In genomic region chr2:238069021-238069709, GRCh38 we compare ENCODE assay signal across 18 cellular contexts. TPM values are rescaled to one million over a fixed set of nuclear protein-coding genes. Genes with fewer than 3 reads are reported as not detected.
DNase-seq lines count a peak whose midpoint lies in the region; ATAC-seq, FAIRE-seq and TF ChIP-seq lines count a peak whose summit lies in the region.
"Had no signal": no experiment of that assay in that cellular context is flagged by ENCODE, and none has a peak within 500 bp of the region (broad histone marks: within the 10 kb centered on the region; RNA-seq: fewer than 3 reads in every experiment).

No MANE protein-coding gene starts in this region.

- TF ChIP-seq POLR2A in H54 (IDR thresholded peaks at IDR 0.05; ENCODE audit: low read depth, low read length) = no peak

- peak overlapping the region; percentile 4 for H3K4me3 ChIP-seq in effector memory CD4-positive, alpha-beta T cell (ENCODE audit: insufficient read depth, low read depth, low read length, poor library complexity, severe bottlenecking)
- H3K4me3 ChIP-seq: coronary artery, skin epidermis, suprapubic skin had no signal

- FAIRE-seq in H54 (lab: Jason Lieb, UNC) = no peak
- FAIRE-seq: islet of Langerhans had no signal

- H3K4me1 ChIP-seq in effector memory CD4-positive, alpha-beta T cell (ENCODE audit: control insufficient read depth, insufficient read depth, low read length, poor library complexity, severe bottlenecking) = peaks cover 23% of the 10 kb centered on the region
- H3K4me1 ChIP-seq: suprapubic skin had no signal

- peaks cover 96% of the 10 kb centered on the region for H3K36me3 Mint-ChIP-seq in stimulated activated naive CD8-positive, alpha-beta T cell treated with anti-CD3 and anti-CD28 coated beads, Interleukin-15, Interleukin-2, amounts not matched to agents 100 ng/mL and 50 ng/mL, for 24 hours (ENCODE audit: low read depth)
- H3K36me3 Mint-ChIP-seq in activated CD8-positive, alpha-beta T cell treated with anti-CD3 and anti-CD28 coated beads, Interleukin-2, amount 10 ng/mL, durations not matched to agents 7 days and 5 days (ENCODE audit: low read depth) = peaks cover 82% of the 10 kb centered on the region

- peaks cover 63% of the 10 kb centered on the region for H3K4me1 Mint-ChIP-seq in stimulated activated naive CD8-positive, alpha-beta T cell treated with anti-CD3 and anti-CD28 coated beads, Interleukin-15, Interleukin-2, amounts not matched to agents 100 ng/mL and 50 ng/mL, for 24 hours (ENCODE audit: low read depth)
- peaks cover 52% of the 10 kb centered on the region for H3K4me1 Mint-ChIP-seq in activated CD8-positive, alpha-beta T cell treated with anti-CD3 and anti-CD28 coated beads, Interleukin-2, amount 10 ng/mL, durations not matched to agents 7 days and 5 days (ENCODE audit: low read depth)
- H3K4me1 Mint-ChIP-seq: activated B cell treated with CpG ODN at 0.5 μM for 24 hours had no signal

- H3K4me3 Mint-ChIP-seq in stimulated activated naive CD8-positive, alpha-beta T cell treated with anti-CD3 and anti-CD28 coated beads, Interleukin-15, Interleukin-2, amounts not matched to agents 100 ng/mL and 50 ng/mL, for 24 hours = peak overlapping the region; percentile 54
- H3K4me3 Mint-ChIP-seq in activated CD8-positive, alpha-beta T cell treated with anti-CD3 and anti-CD28 coated beads, Interleukin-2, amount 10 ng/mL, durations not matched to agents 7 days and 5 days = peak overlapping the region; percentile 52
- H3K4me3 Mint-ChIP-seq: activated B cell treated with CpG ODN at 0.5 μM for 24 hours, naive B cell had no signal

- ATAC-seq in stimulated activated naive CD8-positive, alpha-beta T cell treated with anti-CD3 and anti-CD28 coated beads, Interleukin-15, Interleukin-2, amounts not matched to agents 100 U/mL and 50 U/mL, for 24 hours = no peak
- ATAC-seq in activated CD8-positive, alpha-beta T cell treated with anti-CD3 and anti-CD28 coated beads, Interleukin-2, amount 10 ng/mL, durations not matched to agents 7 days and 5 days = peak; percentile 57
- no peak for ATAC-seq in GM21723 (IDR thresholded peaks at IDR 0.05; ENCODE audit: unreplicated experiment)

- peak overlapping the region; percentile 77 for H3K27ac Mint-ChIP-seq in stimulated activated naive CD8-positive, alpha-beta T cell treated with anti-CD3 and anti-CD28 coated beads, Interleukin-15, Interleukin-2, amounts not matched to agents 100 ng/mL and 50 ng/mL, for 24 hours
- H3K27ac Mint-ChIP-seq in activated CD8-positive, alpha-beta T cell treated with anti-CD3 and anti-CD28 coated beads, Interleukin-2, amount 10 ng/mL, durations not matched to agents 7 days and 5 days = peak overlapping the region; percentile 81
- H3K27ac Mint-ChIP-seq: activated B cell treated with CpG ODN at 0.5 μM for 24 hours, naive B cell had no signal

- no peak for DNase-seq in stimulated activated naive CD8-positive, alpha-beta T cell treated with anti-CD3 and anti-CD28 coated beads, Interleukin-15, Interleukin-2, amounts not matched to agents 100 U/mL and 50 U/mL, for 24 hours
- no peak for DNase-seq in activated CD8-positive, alpha-beta T cell treated with anti-CD3 and anti-CD28 coated beads, Interleukin-2, amount 10 ng/mL, durations not matched to agents 7 days and 5 days
- DNase-seq in effector memory CD4-positive, alpha-beta T cell = peak in 1 of 3 donors; percentile 5
- DNase-seq in NCI-H69 (lab: John Stamatoyannopoulos, UW) = no peak
- DNase-seq in H54 (ENCODE audit: insufficient read length, low spot score) = no peak
- no peak for DNase-seq in NCI-H82 treated with DMSO at 0.1 percent for 48 hours (lab: John Stamatoyannopoulos, UW; ENCODE audit: unreplicated experiment)
- DNase-seq: activated B cell treated with CpG ODN at 0.5 μM for 24 hours; naive B cell; NCI-H1105; SHP77; stimulated activated CD4-positive, alpha-beta T cell treated with anti-CD3 and anti-CD28 coated beads, Interleukin-4, amount 100 ng/mL, for 24 hours had no signal

- peak overlapping the region; percentile 35 for H3K27ac ChIP-seq in effector memory CD4-positive, alpha-beta T cell (ENCODE audit: insufficient read depth, low read length, poor library complexity, severe bottlenecking)
- H3K27ac ChIP-seq: coronary artery, KMS-11, suprapubic skin had no signal

- H3K27me3 ChIP-seq in effector memory CD4-positive, alpha-beta T cell (replicated peaks; ENCODE audit: control insufficient read depth, insufficient read depth, low read length, poor library complexity, severe bottlenecking) = no peaks in the 10 kb centered on the region
- H3K27me3 ChIP-seq: suprapubic skin had no signal

- H3K27me3 Mint-ChIP-seq in stimulated activated naive CD8-positive, alpha-beta T cell treated with anti-CD3 and anti-CD28 coated beads, Interleukin-15, Interleukin-2, amounts not matched to agents 100 ng/mL and 50 ng/mL, for 24 hours = no peaks in the 10 kb centered on the region
- no peaks in the 10 kb centered on the region for H3K27me3 Mint-ChIP-seq in activated CD8-positive, alpha-beta T cell treated with anti-CD3 and anti-CD28 coated beads, Interleukin-2, amount 10 ng/mL, durations not matched to agents 7 days and 5 days (ENCODE audit: low read depth)
- H3K27me3 Mint-ChIP-seq: activated B cell treated with CpG ODN at 0.5 μM for 24 hours, naive B cell had no signal

- CTCF ChIA-PET in activated CD8-positive, alpha-beta T cell treated with anti-CD3 and anti-CD28 coated beads, Interleukin-2, amount 10 ng/mL, durations not matched to agents 7 days and 5 days (lab: Charles Lee) = interaction anchor here (0.6 to 2.9 kb wide), 4 partner anchors 40 to 211 kb away, joined by 3 to 9 read pairs (median 4); no protein-coding TSS in a partner anchor

- no peaks in the 10 kb centered on the region for H3K9me3 ChIP-seq in effector memory CD4-positive, alpha-beta T cell (ENCODE audit: control insufficient read depth, low read length)
- H3K9me3 ChIP-seq: suprapubic skin had no signal

- POLR2A ChIA-PET in activated CD8-positive, alpha-beta T cell treated with anti-CD3 and anti-CD28 coated beads, Interleukin-2, amount 10 ng/mL, durations not matched to agents 7 days and 5 days (lab: Charles Lee) = interaction anchor here (0.6 to 1.5 kb wide), 2 partner anchors 9 to 220 kb away, joined by 3 to 4 read pairs; partner anchors contain the start of gene SCLY

- H3K36me3 ChIP-seq in effector memory CD4-positive, alpha-beta T cell (ENCODE audit: control insufficient read depth, insufficient read depth, low read length) = peaks cover 3% of the 10 kb centered on the region

- peaks cover 18% of the 10 kb centered on the region for H3K9me3 Mint-ChIP-seq in stimulated activated naive CD8-positive, alpha-beta T cell treated with anti-CD3 and anti-CD28 coated beads, Interleukin-15, Interleukin-2, amounts not matched to agents 100 ng/mL and 50 ng/mL, for 24 hours
- H3K9me3 Mint-ChIP-seq in activated CD8-positive, alpha-beta T cell treated with anti-CD3 and anti-CD28 coated beads, Interleukin-2, amount 10 ng/mL, durations not matched to agents 7 days and 5 days (ENCODE audit: insufficient read depth) = peaks cover 17% of the 10 kb centered on the region

RNA-seq across cellular contexts. Expression of gene SCLY, which starts 8.4 kb away (rescaled TPM):
- 10 to 100 TPM; 34.1 to 40.4 TPM for total RNA-seq in activated CD8-positive, alpha-beta T cell treated with anti-CD3 and anti-CD28 coated beads, Interleukin-2, amount 10 ng/mL, durations not matched to agents 7 days and 5 days

RNA-seq across cellular contexts. Expression of gene ESPNL, which starts 31.0 kb away (rescaled TPM):
- total RNA-seq in activated CD8-positive, alpha-beta T cell treated with anti-CD3 and anti-CD28 coated beads, Interleukin-2, amount 10 ng/mL, durations not matched to agents 7 days and 5 days = under 1 TPM; 0.10 to 0.13 TPM
